10 cellular contexts compared by ENCODE assay signal in the genomic region with DNA sequence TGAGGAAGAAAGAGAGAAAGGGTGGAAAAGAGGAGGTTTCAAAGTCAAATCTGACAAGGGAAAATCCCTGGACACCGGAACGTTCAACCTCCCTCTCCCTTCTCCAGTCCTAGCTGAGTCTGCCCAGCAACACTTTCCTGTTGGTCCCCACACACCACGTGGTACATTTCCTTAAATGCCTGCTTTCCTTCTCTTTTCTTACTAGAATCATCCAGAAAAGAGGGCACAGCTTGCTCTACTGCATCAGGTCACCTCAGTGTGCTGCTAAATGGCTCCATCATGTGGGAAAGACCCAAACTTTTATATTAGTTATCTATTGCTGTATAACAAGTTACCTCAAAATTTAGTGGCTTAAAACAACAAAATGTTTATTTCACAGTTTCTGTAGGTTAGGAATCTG.
DNase-seq lines count a peak whose midpoint lies in the region; ATAC-seq, FAIRE-seq and TF ChIP-seq lines count a peak whose summit lies in the region.
"Had no signal": no experiment of that assay in that cellular context is flagged by ENCODE, and none has a peak within 500 bp of the region (broad histone marks: within the 10 kb centered on the region; RNA-seq: fewer than 3 reads in every experiment).

No MANE protein-coding gene starts in this region.

- ATAC-seq in HG02973 (IDR thresholded peaks at IDR 0.05; ENCODE audit: unreplicated experiment) = no peak

- H3K4me3 ChIP-seq in AG09309 (ENCODE audit: control insufficient read depth, low read depth, low read length) (no peak overlapping the region), esophagus muscularis mucosa (no peak overlapping the region)

- H3K4me1 ChIP-seq in esophagus muscularis mucosa = no peaks in the 10 kb centered on the region

- TF ChIP-seq CTCF in AG09309 (IDR thresholded peaks at IDR 0.05; ENCODE audit: control insufficient read depth, insufficient read depth, low read depth, low read length, missing control alignments) = peak; percentile 27
- TF ChIP-seq CTCF in esophagus muscularis mucosa (IDR thresholded peaks at IDR 0.05) = no peak

- no peaks in the 10 kb centered on the region for H3K36me3 ChIP-seq in esophagus muscularis mucosa

- peak; percentile 89 for FAIRE-seq in H54 (lab: Jason Lieb, UNC)
- FAIRE-seq in GM19239 (lab: Jason Lieb, UNC) = no peak

- 49% methylated on average over 3 of the region's 3 CpGs for WGBS in esophagus muscularis mucosa

- DNase-seq in AG09309 (ENCODE audit: low read depth) (peak; percentile 42), H54 (ENCODE audit: insufficient read length, low spot score) (peak; percentile 29), SW480 (ENCODE audit: low spot score) (peak; percentile 13), iris pigment epithelial cell (ENCODE audit: low read depth) (peak; percentile 63), esophagus muscularis mucosa (ENCODE audit: extremely low spot score) (no peak), GM19239 (ENCODE audit: insufficient read length, low spot score) (no peak)
- DNase-seq in stimulated activated CD4-positive, alpha-beta T cell treated with anti-CD3 and anti-CD28 coated beads, Interleukin-12 subunit alpha, Interleukin-12 subunit beta, amount 100 ng/mL, for 4 hours = no peak
- DNase-seq: naive B cell, SHP77 treated with DMSO at 0.1 percent for 48 hours had no signal

- no peak overlapping the region for H3K27ac ChIP-seq in esophagus muscularis mucosa (replicated peaks in 1 of 4)

- H3K9me3 ChIP-seq in esophagus muscularis mucosa = no peaks in the 10 kb centered on the region

- no peak for TF ChIP-seq POLR2A in H54 (IDR thresholded peaks at IDR 0.05; ENCODE audit: low read depth, low read length)
- no peak for TF ChIP-seq POLR2A in esophagus muscularis mucosa (IDR thresholded peaks at IDR 0.05; ENCODE audit: low read depth)

- no peaks in the 10 kb centered on the region for H3K27me3 ChIP-seq in esophagus muscularis mucosa

- intact Hi-C loops in esophagus muscularis mucosa (cut with DNase I) = no loop called here

- TF ChIP-seq EP300 in esophagus muscularis mucosa (IDR thresholded peaks at IDR 0.05) = no peak

Comparison
In these comparisons a context has a peak if more than half of its experiments do, and no peak if none do; other contexts are left out.
1. DNase-seq: peak in AG09309 (single experiment), H54 (single experiment), SW480 (single experiment) and iris pigment epithelial cell (single experiment); none in esophagus muscularis mucosa (single experiment), GM19239 (single experiment) and stimulated activated CD4-positive, alpha-beta T cell treated with anti-CD3 and anti-CD28 coated beads, Interleukin-12 subunit alpha, Interleukin-12 subunit beta, amount 100 ng/mL, for 4 hours (single experiment).